ENCODE assay signal across 8 cellular contexts in the genomic region with DNA sequence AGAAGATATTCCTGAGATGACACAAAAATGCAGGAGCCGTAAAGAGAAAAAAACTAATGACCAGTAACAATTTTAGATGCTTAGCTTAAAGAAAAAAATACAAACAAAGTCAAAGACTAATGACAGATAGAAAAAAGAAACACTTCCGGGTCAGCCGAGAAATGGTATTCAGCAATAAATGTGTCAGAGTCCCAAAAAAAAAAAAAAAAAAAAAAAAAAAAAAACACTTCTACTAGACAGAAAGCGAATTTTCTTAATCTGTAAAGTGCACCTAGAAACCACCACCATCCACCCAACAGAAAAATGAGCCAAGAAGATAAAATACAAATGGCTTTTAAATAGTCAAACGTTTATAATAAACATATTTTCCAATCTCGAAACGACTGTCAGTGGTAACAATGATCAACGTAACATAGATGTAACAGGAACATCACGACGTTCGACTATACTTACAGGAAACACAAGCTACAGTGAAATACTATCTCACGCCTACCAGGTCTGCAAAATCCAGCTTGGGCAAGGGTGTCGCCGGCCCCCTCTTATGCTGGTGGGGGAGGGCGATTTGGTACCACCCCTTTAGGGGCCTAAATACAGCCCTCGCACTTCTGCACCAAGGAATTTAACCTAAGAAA. TPM values are rescaled to one million over a fixed set of nuclear protein-coding genes. Genes with fewer than 3 reads are reported as not detected.
DNase-seq lines count a peak whose midpoint lies in the region; ATAC-seq and TF ChIP-seq lines count a peak whose summit lies in the region.

No MANE protein-coding gene starts in this region.

- H3K9ac ChIP-seq in endodermal cell (ENCODE audit: extremely low read depth, low read length, poor library complexity, severe bottlenecking) (peak overlapping the region; percentile 84), neural progenitor cell (peak overlapping the region; percentile 70)

- H3K27ac ChIP-seq in GM23338 (ENCODE audit: low read depth) (0 out of 2 replicates have a peak overlapping the region, but pooled peaks have one; percentile 5), RWPE1 (peak overlapping the region; percentile 90), endodermal cell (ENCODE audit: low read depth, low read length) (no peak overlapping the region), neural progenitor cell (no peak overlapping the region)

- H3K9me3 Mint-ChIP-seq in GM23338 (no peaks in the 10 kb centered on the region), endodermal cell (no peaks in the 10 kb centered on the region), neural progenitor cell (no peaks in the 10 kb centered on the region)

- peak overlapping the region; percentile 99 for H3K4me2 ChIP-seq in GM23338
- peak overlapping the region; percentile 92 for H3K4me2 ChIP-seq in neural progenitor cell

- no peaks in the 10 kb centered on the region for H3K27me3 ChIP-seq in GM23338 (ENCODE audit: insufficient read depth)
- no peaks in the 10 kb centered on the region for H3K27me3 ChIP-seq in endodermal cell (ENCODE audit: control insufficient read depth, insufficient read depth, low read length, poor library complexity, severe bottlenecking)
- no peaks in the 10 kb centered on the region for H3K27me3 ChIP-seq in neural progenitor cell

- TF ChIP-seq CTCF in GM23338 (conservative IDR thresholded peaks at IDR 0.05; ENCODE audit: low read depth in 2 of 2) (no peak), RWPE1 (conservative IDR thresholded peaks at IDR 0.05; ENCODE audit: low read depth) (no peak), endodermal cell (conservative IDR thresholded peaks at IDR 0.05) (no peak), neural progenitor cell (IDR thresholded peaks at IDR 0.05) (no peak)

- CTCF ChIA-PET in RWPE1 (lab: Yijun Ruan, JAX), result interaction anchor here (0.9 to 1.1 kb wide), 2 partner anchors 10 to 55 kb away, joined by 3 to 4 read pairs; no protein-coding TSS in a partner anchor

- H3K27me3 Mint-ChIP-seq in GM23338 (ENCODE audit: insufficient read depth, low read depth, poor library complexity), result peaks cover 5% of the 10 kb centered on the region
- H3K27me3 Mint-ChIP-seq in endodermal cell (ENCODE audit: insufficient read depth), result peaks cover 3% of the 10 kb centered on the region
- H3K27me3 Mint-ChIP-seq in neural progenitor cell (ENCODE audit: insufficient read depth, low read depth), result no peaks in the 10 kb centered on the region

- H3K4me3 Mint-ChIP-seq in GM23338 (peak overlapping the region; percentile 98), endodermal cell (peak overlapping the region; percentile 96), neural progenitor cell (peak overlapping the region; percentile 95)

- no peaks in the 10 kb centered on the region; the same call in 1 of the 2 replicates for H4K20me1 ChIP-seq in GM23338 (replicated peaks; ENCODE audit: insufficient read depth)
- peaks cover 30% of the 10 kb centered on the region for H4K20me1 ChIP-seq in neural progenitor cell (ENCODE audit: low read depth)

- POLR2A ChIA-PET in RWPE1 (lab: Yijun Ruan, JAX; ENCODE audit: low non-redundant PET), result interaction anchor here (0.7 to 0.9 kb wide), 2 partner anchors 17 to 68 kb away, joined by 5 to 16 read pairs; no protein-coding TSS in a partner anchor

- peaks cover 16% of the 10 kb centered on the region for H3K4me1 Mint-ChIP-seq in GM23338
- H3K4me1 Mint-ChIP-seq in endodermal cell, result peaks cover 22% of the 10 kb centered on the region
- H3K4me1 Mint-ChIP-seq in neural progenitor cell, result peaks cover 20% of the 10 kb centered on the region

- H3K9me3 ChIP-seq in endodermal cell (ENCODE audit: control insufficient read depth, low read length) (no peaks in the 10 kb centered on the region), neural progenitor cell (ENCODE audit: low read depth) (no peaks in the 10 kb centered on the region)

- H3K27ac Mint-ChIP-seq in GM23338 (no peak overlapping the region), endodermal cell (peak overlapping the region; percentile 95), neural progenitor cell (no peak overlapping the region)

- peak overlapping the region; percentile 93 for H3K4me3 ChIP-seq in GM23338
- H3K4me3 ChIP-seq in endodermal cell (ENCODE audit: low read length), result peak overlapping the region; percentile 96
- peak overlapping the region; percentile 71 for H3K4me3 ChIP-seq in neural progenitor cell

- H3K36me3 Mint-ChIP-seq in GM23338 (ENCODE audit: low read depth) (peaks cover 4% of the 10 kb centered on the region; the same call in 2 of the 3 replicates), endodermal cell (ENCODE audit: low read depth) (peaks cover 2% of the 10 kb centered on the region), neural progenitor cell (no peaks in the 10 kb centered on the region)

- H3F3A ChIP-seq in GM23338 (replicated peaks; ENCODE audit: low read depth) (peaks cover 9% of the 10 kb centered on the region; the same call in 1 of the 2 replicates), neural progenitor cell (ENCODE audit: low read depth) (peaks cover 20% of the 10 kb centered on the region)

- no peak for DNase-seq in GM23338 (ENCODE audit: low spot score)
- no peak for DNase-seq in RWPE1 (ENCODE audit: low spot score)
- no peak for DNase-seq in endodermal cell
- DNase-seq in neural progenitor cell (ENCODE audit: low spot score), result no peak
- no peak for DNase-seq in NCI-H82 (lab: John Stamatoyannopoulos, UW)
- DNase-seq in AG08396 (ENCODE audit: low spot score), result no peak
- DNase-seq in UCSD-AML1 (lab: John Stamatoyannopoulos, UW; ENCODE audit: unreplicated experiment), result no peak

- WGBS in endodermal cell (ENCODE audit: insufficient coverage in 1 of 2, insufficient read length in 1 of 2), 2 experiments, result 37 to 41% methylated on average over 9 to 13 of the region's 16 CpGs

- ATAC-seq in GM23338, result no peak
- ATAC-seq in HG03571 (IDR thresholded peaks at IDR 0.05; ENCODE audit: unreplicated experiment), result no peak

- H3K9me2 ChIP-seq in GM23338 (ENCODE audit: insufficient read depth), result no peaks in the 10 kb centered on the region

- no peak overlapping the region for H2AFZ ChIP-seq in GM23338
- H2AFZ ChIP-seq in neural progenitor cell (replicated peaks), result no peak overlapping the region

- H3K36me3 ChIP-seq in GM23338 (ENCODE audit: insufficient read depth) (no peaks in the 10 kb centered on the region), endodermal cell (ENCODE audit: control insufficient read depth, insufficient read depth, low read length) (no peaks in the 10 kb centered on the region), neural progenitor cell (no peaks in the 10 kb centered on the region)

- peaks cover 31% of the 10 kb centered on the region for H3K79me2 ChIP-seq in GM23338 (replicated peaks; ENCODE audit: insufficient read depth)
- peaks cover 47% of the 10 kb centered on the region for H3K79me2 ChIP-seq in neural progenitor cell (ENCODE audit: low read depth)

- H3K4me1 ChIP-seq in GM23338 (ENCODE audit: insufficient read depth), result peaks cover 16% of the 10 kb centered on the region
- H3K4me1 ChIP-seq in endodermal cell (ENCODE audit: control insufficient read depth, insufficient read depth, low read length), result peaks cover 16% of the 10 kb centered on the region
- peaks cover 20% of the 10 kb centered on the region for H3K4me1 ChIP-seq in neural progenitor cell

TF ChIP-seq in GM23338, 12 proteins besides CTCF, POLR2A, EP300 and RAD21 (continues in another document):
- TF ChIP-seq ZNF331 (CRISPR knock-in tag; IDR thresholded peaks at IDR 0.05; ENCODE audit: low read depth) (no peak), EZH2phosphoT487 (IDR thresholded peaks at IDR 0.05; ENCODE audit: unreplicated experiment) (no peak), ZNF114 (CRISPR knock-in tag; IDR thresholded peaks at IDR 0.05) (no peak), STAT1 (IDR thresholded peaks at IDR 0.05; ENCODE audit: unreplicated experiment) (no peak), EZH2 (IDR thresholded peaks at IDR 0.05; ENCODE audit: low read depth, unreplicated experiment) (no peak)

RNA-seq across cellular contexts. Expression of a gene that starts 10.6 kb away (rescaled TPM):
- 68.8 and 99.9 TPM in 2 replicates for total RNA-seq in GM23338 (2014; rRNA removed; shearing (Covaris generic))
- 34.2 and 37.1 TPM in 2 replicates for polyA plus RNA-seq in GM23338 (2016; fragmentation: Nextera tagmentation; extraction: Ambion mirVana)
- 10 to 100 TPM; 50.6 to 52.9 TPM for total RNA-seq in endodermal cell
- polyA plus RNA-seq in endodermal cell (2013, experiment 1 of 2), result 45.1 TPM
- 45.7 TPM for polyA plus RNA-seq in endodermal cell (2013, experiment 2 of 2)
- total RNA-seq in neural progenitor cell (ENCODE audit: low replicate concordance), result 20.2 and 87.0 TPM in 2 replicates

RNA-seq across cellular contexts. Expression of a gene that starts 11.3 kb away (rescaled TPM):
- total RNA-seq in GM23338 (2014; rRNA removed; shearing (Covaris generic)), result 20.2 and 22.0 TPM in 2 replicates
- 8.9 and 12.3 TPM in 2 replicates for polyA plus RNA-seq in GM23338 (2016; fragmentation: Nextera tagmentation; extraction: Ambion mirVana)
- total RNA-seq in endodermal cell (10 to 100 TPM; 39.0 to 42.9 TPM), neural progenitor cell (ENCODE audit: low replicate concordance) (1.0 and 4.8 TPM in 2 replicates)
- polyA plus RNA-seq in endodermal cell (2013, experiment 1 of 2), result 19.2 TPM
- polyA plus RNA-seq in endodermal cell (2013, experiment 2 of 2), result 17.1 TPM

RNA-seq across cellular contexts. Expression of a gene that starts 26.4 kb away (rescaled TPM):
- total RNA-seq in GM23338 (2014; rRNA removed; shearing (Covaris generic)), result 28.4 and 90.1 TPM in 2 replicates
- polyA plus RNA-seq in GM23338 (2016; fragmentation: Nextera tagmentation; extraction: Ambion mirVana), result 20.2 and 23.5 TPM in 2 replicates
- 10 to 100 TPM; 51.6 to 56.4 TPM for total RNA-seq in endodermal cell
- polyA plus RNA-seq in endodermal cell (2013, experiment 1 of 2), result 26.5 TPM
- 26.7 TPM for polyA plus RNA-seq in endodermal cell (2013, experiment 2 of 2)
- total RNA-seq in neural progenitor cell (ENCODE audit: low replicate concordance), result 12.8 and 38.7 TPM in 2 replicates

RNA-seq across cellular contexts. Expression of a gene that starts 30.5 kb away (rescaled TPM):
- 10.6 and 12.4 TPM in 2 replicates for total RNA-seq in GM23338 (2014; rRNA removed; shearing (Covaris generic))
- 7.8 and 7.9 TPM in 2 replicates for polyA plus RNA-seq in GM23338 (2016; fragmentation: Nextera tagmentation; extraction: Ambion mirVana)
- total RNA-seq in endodermal cell (10 to 100 TPM in 1 of 2 donors, 1 to 10 TPM in 1; 9.9 to 13.8 TPM), neural progenitor cell (ENCODE audit: low replicate concordance) (2.4 and 6.5 TPM in 2 replicates)
- polyA plus RNA-seq in endodermal cell (2013, experiment 1 of 2), result 4.5 TPM
- polyA plus RNA-seq in endodermal cell (2013, experiment 2 of 2), result 3.1 TPM

RNA-seq across cellular contexts. Expression of a gene that starts 30.5 kb away (rescaled TPM):
- total RNA-seq in GM23338 (2014; rRNA removed; shearing (Covaris generic)), result 87.0 and 106 TPM in 2 replicates
- 35.5 and 39.4 TPM in 2 replicates for polyA plus RNA-seq in GM23338 (2016; fragmentation: Nextera tagmentation; extraction: Ambion mirVana)
- total RNA-seq in endodermal cell, result 10 to 100 TPM; 69.6 to 75.3 TPM
- polyA plus RNA-seq in endodermal cell (2013, experiment 1 of 2), result 46.5 TPM
- polyA plus RNA-seq in endodermal cell (2013, experiment 2 of 2), result 42.9 TPM
- 11.5 and 67.6 TPM in 2 replicates for total RNA-seq in neural progenitor cell (ENCODE audit: low replicate concordance)

Comparison
In these comparisons a context has a peak if more than half of its experiments do, and no peak if none do; other contexts are left out.
1. H3K27ac ChIP-seq: peak in GM23338 (single experiment) and RWPE1 (single experiment); none in endodermal cell (single experiment) and neural progenitor cell (single experiment).
2. Peak in every context shown above with its lines, with median percentiles within 50 percentile points of each other: H3K4me3 ChIP-seq and H3K4me3 Mint-ChIP-seq.